ENCODE assay signal across 8 cellular contexts in genomic region chr3:150411106-150411460, GRCh38. TPM values are rescaled to one million over a fixed set of nuclear protein-coding genes. Genes with fewer than 3 reads are reported as not detected.
DNase-seq lines count a peak whose midpoint lies in the region; ATAC-seq and TF ChIP-seq lines count a peak whose summit lies in the region.

No MANE protein-coding gene starts in this region.

- no peaks in the 10 kb centered on the region for H3K9me3 ChIP-seq in CD4-positive, alpha-beta T cell (ENCODE audit: control insufficient read depth, low read length)
- H3K9me3 ChIP-seq in duodenal mucosa (ENCODE audit: control insufficient read depth in 1 of 2, low read length in 2 of 2), result no peaks in the 10 kb centered on the region

- peaks cover 20 to 26% of the 10 kb centered on the region in 2 donors for H3K4me1 ChIP-seq in duodenal mucosa (ENCODE audit: control insufficient read depth in 1 of 2, insufficient read depth in 2 of 2, low read length in 2 of 2)

- H3K36me3 Mint-ChIP-seq in CD4-positive, alpha-beta T cell (ENCODE audit: low read depth), result peaks cover 43% of the 10 kb centered on the region
- no peaks in the 10 kb centered on the region for H3K36me3 Mint-ChIP-seq in neural crest cell (ENCODE audit: low read depth)

- no peaks in the 10 kb centered on the region for H3K27me3 ChIP-seq in CD4-positive, alpha-beta T cell (ENCODE audit: control insufficient read depth, insufficient read depth, low read length)
- no peaks in the 10 kb centered on the region for H3K27me3 ChIP-seq in duodenal mucosa (ENCODE audit: control insufficient read depth in 1 of 2, insufficient read depth in 2 of 2, low read length in 2 of 2)

- ATAC-seq in CD4-positive, alpha-beta T cell (ENCODE audit: poor library complexity), result no peak
- ATAC-seq in esophagus mucosa, result no peak

- TF ChIP-seq POLR2A in NB4 (IDR thresholded peaks at IDR 0.05; ENCODE audit: extremely low read depth, insufficient read length), result no peak

- H3K27ac ChIP-seq in CD4-positive, alpha-beta T cell (ENCODE audit: low read depth, low read length), result no peak overlapping the region
- peak overlapping the region; percentile 100 for H3K27ac ChIP-seq in duodenal mucosa (ENCODE audit: low read depth, low read length)

- CTCF ChIA-PET in CD4-positive, alpha-beta T cell (lab: Charles Lee), result interaction anchor here (1.2 to 1.6 kb wide), 2 partner anchors 14 to 28 kb away, joined by 3 read pairs; no protein-coding TSS in a partner anchor

- H3K4me3 ChIP-seq in NB4 (ENCODE audit: low read depth, low read length), result peak overlapping the region; percentile 89
- H3K4me3 ChIP-seq in duodenal mucosa (ENCODE audit: low read depth in 1 of 2, low read length in 2 of 2), result peak overlapping the region; percentile 94 to 99

- H3K9me3 Mint-ChIP-seq in CD4-positive, alpha-beta T cell, result no peaks in the 10 kb centered on the region
- no peaks in the 10 kb centered on the region for H3K9me3 Mint-ChIP-seq in neural crest cell

- intact Hi-C loops in CD4-positive, alpha-beta T cell (cut with DNase I, micrococcal nuclease), result loop anchor here (1.0 to 5.0 kb wide), 5 partner anchors 36 to 791 kb away; partner anchors contain the start of gene GPR171 (in 1 of the 2)

- H3K4me3 Mint-ChIP-seq in CD4-positive, alpha-beta T cell, result peak overlapping the region; percentile 92
- peak overlapping the region; percentile 84 for H3K4me3 Mint-ChIP-seq in neural crest cell

- H3K4me1 Mint-ChIP-seq in CD4-positive, alpha-beta T cell (ENCODE audit: low read depth), result peaks cover 65% of the 10 kb centered on the region
- peaks cover 59% of the 10 kb centered on the region for H3K4me1 Mint-ChIP-seq in neural crest cell

- POLR2A ChIA-PET in CD4-positive, alpha-beta T cell (lab: Charles Lee), result interaction anchor here (0.9 to 4.9 kb wide), 6 partner anchors 14 to 351 kb away, joined by 3 to 87 read pairs (median 5); partner anchors contain the start of genes EIF2A, SERP1 and SIAH2

- H3K9ac ChIP-seq in duodenal mucosa (ENCODE audit: low read depth in 1 of 2, low read length in 2 of 2), result peak overlapping the region; percentile 99 to 100

- no peaks in the 10 kb centered on the region for H3K27me3 Mint-ChIP-seq in CD4-positive, alpha-beta T cell
- no peaks in the 10 kb centered on the region for H3K27me3 Mint-ChIP-seq in neural crest cell (ENCODE audit: low read depth)

- H3K27ac Mint-ChIP-seq in CD4-positive, alpha-beta T cell, result peak overlapping the region; percentile 80
- no peak overlapping the region for H3K27ac Mint-ChIP-seq in neural crest cell (ENCODE audit: unreplicated experiment)

- no peak for DNase-seq in CD4-positive, alpha-beta T cell
- DNase-seq in NB4 (ENCODE audit: low read depth), result no peak
- DNase-seq in neural crest cell (ENCODE audit: low read depth, low spot score), result no peak
- DNase-seq in AG08395 (ENCODE audit: low spot score), result no peak
- no peak for DNase-seq in stimulated activated CD4-positive, alpha-beta T cell treated with anti-CD3 and anti-CD28 coated beads, Interleukin-2, amount 100 ng/mL, for 24 hours
- DNase-seq in HuH-7 (ENCODE audit: low spot score), result no peak

- H3K36me3 ChIP-seq in duodenal mucosa (ENCODE audit: control insufficient read depth in 1 of 2, insufficient read depth in 2 of 2, low read length in 2 of 2), result peaks cover 0 to 3% of the 10 kb centered on the region in 2 donors

- TF ChIP-seq CTCF in CD4-positive, alpha-beta T cell (IDR thresholded peaks at IDR 0.05), result no peak
- TF ChIP-seq CTCF in NB4 (IDR thresholded peaks at IDR 0.05; ENCODE audit: low read depth, low read length) (no peak), neural crest cell (conservative IDR thresholded peaks at IDR 0.05) (no peak)

RNA-seq across cellular contexts. Expression of gene TSC22D2, which starts 3.0 kb away (rescaled TPM):
- total RNA-seq in CD4-positive, alpha-beta T cell, result 10 to 100 TPM; 47.3 to 49.3 TPM
- total RNA-seq in neural crest cell (37.9 and 40.8 TPM in 2 replicates), esophagus mucosa (28.1 TPM)
